Comparison of ENCODE assay signal across 1 cellular context in the genomic region with DNA sequence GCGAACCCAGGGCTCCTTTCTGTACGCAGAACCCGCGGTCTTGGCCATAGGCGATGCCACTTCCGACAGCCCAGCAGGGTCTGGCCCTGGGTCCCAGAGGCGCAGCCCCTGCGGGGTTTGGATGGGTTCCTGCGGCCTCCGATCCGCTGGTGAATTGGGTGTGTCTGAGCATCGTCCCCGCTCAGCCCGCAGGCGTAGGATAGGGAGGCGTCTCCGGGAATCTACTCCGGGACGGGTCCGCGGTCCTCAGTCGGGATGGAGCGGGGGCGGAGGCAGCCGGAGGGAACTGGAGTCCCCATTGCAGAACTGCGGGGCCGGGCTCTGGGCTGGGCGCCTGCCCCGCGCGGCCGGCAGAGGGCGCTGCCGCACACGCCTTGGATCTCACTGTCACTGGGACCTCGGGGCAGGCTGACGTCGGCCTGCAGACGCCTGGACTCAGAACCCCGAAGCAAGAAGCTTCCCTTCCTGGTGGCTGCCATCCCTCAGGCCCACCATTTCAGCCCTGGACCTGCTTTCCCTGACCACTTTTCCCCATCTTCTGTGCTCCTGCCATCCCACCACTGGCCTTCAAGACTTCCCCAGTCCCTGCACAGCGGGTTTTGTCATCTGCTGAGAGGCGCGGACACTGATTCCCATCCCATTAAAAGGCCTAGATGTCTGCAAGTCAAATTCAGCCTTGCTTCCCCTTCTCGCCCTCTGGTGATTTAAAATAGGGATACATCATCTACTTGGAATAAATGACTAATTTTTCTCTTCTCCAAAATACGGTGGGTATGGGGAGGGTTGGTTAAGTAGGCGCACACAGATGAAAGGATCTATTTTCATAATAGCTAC.
TF ChIP-seq lines count a peak whose summit lies in the region.

No MANE protein-coding gene starts in this region.

TF ChIP-seq in A549, 52 proteins besides CTCF, POLR2A, EP300 and RAD21 (continued from another document):
- 0 out of 2 replicates have a peak, but pooled peaks have one; percentile 21 for TF ChIP-seq E2F6 (IDR thresholded peaks at IDR 0.05; ENCODE audit: borderline replicate concordance, low read depth)
- TF ChIP-seq MAX (IDR thresholded peaks at IDR 0.05), result peak; percentile 71
- no peak for TF ChIP-seq POLR2AphosphoS2 (conservative IDR thresholded peaks at IDR 0.05; ENCODE audit: low read length)
- TF ChIP-seq TFCP2L1 (CRISPR knock-in tag; IDR thresholded peaks at IDR 0.05), result no peak
- TF ChIP-seq SMC3 (IDR thresholded peaks at IDR 0.05), result peak; percentile 95
- no peak for TF ChIP-seq KDM5A (IDR thresholded peaks at IDR 0.05)
- TF ChIP-seq RNF2 (IDR thresholded peaks at IDR 0.05; ENCODE audit: borderline replicate concordance, low read depth), result no peak
- TF ChIP-seq, protein P1, sequence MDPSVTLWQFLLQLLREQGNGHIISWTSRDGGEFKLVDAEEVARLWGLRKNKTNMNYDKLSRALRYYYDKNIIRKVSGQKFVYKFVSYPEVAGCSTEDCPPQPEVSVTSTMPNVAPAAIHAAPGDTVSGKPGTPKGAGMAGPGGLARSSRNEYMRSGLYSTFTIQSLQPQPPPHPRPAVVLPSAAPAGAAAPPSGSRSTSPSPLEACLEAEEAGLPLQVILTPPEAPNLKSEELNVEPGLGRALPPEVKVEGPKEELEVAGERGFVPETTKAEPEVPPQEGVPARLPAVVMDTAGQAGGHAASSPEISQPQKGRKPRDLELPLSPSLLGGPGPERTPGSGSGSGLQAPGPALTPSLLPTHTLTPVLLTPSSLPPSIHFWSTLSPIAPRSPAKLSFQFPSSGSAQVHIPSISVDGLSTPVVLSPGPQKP (IDR thresholded peaks at IDR 0.05; ENCODE audit: low read depth, low read length), result no peak
- TF ChIP-seq HOXA7 (CRISPR knock-in tag; IDR thresholded peaks at IDR 0.05), result no peak
- no peak for TF ChIP-seq ZSCAN20 (CRISPR knock-in tag; IDR thresholded peaks at IDR 0.05)
- TF ChIP-seq NFE2L2 (conservative IDR thresholded peaks at IDR 0.05; ENCODE audit: low read length), result no peak
- no peak for TF ChIP-seq BHLHE40 (IDR thresholded peaks at IDR 0.05; ENCODE audit: low read depth, low read length)
- no peak for TF ChIP-seq FOSL2 (IDR thresholded peaks at IDR 0.05)
- no peak for TF ChIP-seq FOSL2 (CRISPR knock-in tag; IDR thresholded peaks at IDR 0.05)
- no peak for TF ChIP-seq RFX5 (IDR thresholded peaks at IDR 0.05)
- TF ChIP-seq MAFK (IDR thresholded peaks at IDR 0.05; ENCODE audit: partially characterized antibody), result no peak
- no peak for TF ChIP-seq FOXS1 (CRISPR knock-in tag; IDR thresholded peaks at IDR 0.05)
- TF ChIP-seq GATA3 (IDR thresholded peaks at IDR 0.05; ENCODE audit: borderline replicate concordance), result no peak
- TF ChIP-seq PBX3 (IDR thresholded peaks at IDR 0.05), result no peak
- no peak for TF ChIP-seq RCOR1 (IDR thresholded peaks at IDR 0.05; ENCODE audit: low read depth, low read length)
